15 cellular contexts compared by ENCODE assay signal in the genomic region with DNA sequence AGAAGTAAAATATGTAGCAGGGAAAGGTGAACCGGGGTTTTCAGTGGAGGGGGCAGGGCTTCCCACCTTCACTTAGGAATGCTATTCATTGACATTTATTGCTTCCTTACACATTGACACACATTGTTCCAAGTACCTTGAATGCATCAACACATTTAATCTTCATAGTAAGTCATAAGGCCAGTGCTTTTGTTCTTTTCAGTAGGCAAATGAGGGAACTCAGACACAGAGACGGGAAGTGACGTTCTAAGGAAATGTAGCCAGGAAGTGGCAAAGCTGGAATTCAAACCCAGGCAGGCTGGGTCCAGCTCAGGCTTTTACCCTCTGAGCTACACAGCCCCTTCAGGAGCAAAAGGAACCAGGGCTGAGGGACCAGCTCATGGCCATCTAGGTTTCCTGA. TPM values are rescaled to one million over a fixed set of nuclear protein-coding genes. Genes with fewer than 3 reads are reported as not detected.
DNase-seq lines count a peak whose midpoint lies in the region; TF ChIP-seq lines count a peak whose summit lies in the region.
"Had no signal": no experiment of that assay in that cellular context is flagged by ENCODE, and none has a peak within 500 bp of the region (broad histone marks: within the 10 kb centered on the region; RNA-seq: fewer than 3 reads in every experiment).

No MANE protein-coding gene starts in this region.

- no peak overlapping the region for H3K4me3 Mint-ChIP-seq in osteocyte (ENCODE audit: unreplicated experiment)
- H3K4me3 Mint-ChIP-seq: CD4-positive, CD25-positive, alpha-beta regulatory T cell; H9 had no signal

- 85% methylated on average over 3 of the region's 3 CpGs for WGBS in smooth muscle cell (ENCODE audit: low lambda C conversion rate)
- WGBS in stomach, 5 donors: 68 to 86% (median 75%) methylated on average over 3 of the region's 3 CpGs

- peaks cover 40% of the 10 kb centered on the region for H3K27me3 Mint-ChIP-seq in osteocyte (ENCODE audit: unreplicated experiment)

- no peak overlapping the region for H3K4me3 ChIP-seq in Karpas-422 (ENCODE audit: low read length)
- no peak overlapping the region for H3K4me3 ChIP-seq in smooth muscle cell
- H3K4me3 ChIP-seq in stomach: no peak overlapping the region
- H3K4me3 ChIP-seq: BLaER1 treated with 17β-estradiol and CSF1 and Interleukin-3, amounts not matched to agents 10 nM and 100 nM had no signal

- TF ChIP-seq CTCF in smooth muscle cell (IDR thresholded peaks at IDR 0.05; ENCODE audit: borderline replicate concordance, insufficient read depth, poor library complexity, severe bottlenecking) (no peak), osteocyte (IDR thresholded peaks at IDR 0.05) (no peak), stomach (IDR thresholded peaks at IDR 0.05) (no peak)

- no peak overlapping the region for H3K27ac ChIP-seq in Karpas-422 (ENCODE audit: low read length)
- peak overlapping the region; percentile 56 for H3K27ac ChIP-seq in smooth muscle cell (ENCODE audit: low read depth)
- no peak overlapping the region for H3K27ac ChIP-seq in stomach

- H3K9me3 ChIP-seq in Karpas-422 (ENCODE audit: low read length): no peaks in the 10 kb centered on the region
- H3K9me3 ChIP-seq in smooth muscle cell (replicated peaks; ENCODE audit: low read depth): no peaks in the 10 kb centered on the region
- H3K9me3 ChIP-seq in stomach: no peaks in the 10 kb centered on the region
- H3K9me3 ChIP-seq: BLaER1 treated with 17β-estradiol and CSF1 and Interleukin-3, amounts not matched to agents 10 nM and 100 nM had no signal

- TF ChIP-seq POLR2A in stomach (IDR thresholded peaks at IDR 0.05): no peak

- intact Hi-C loops in stomach (cut with DNase I; ENCODE audit: low total_unique reads): no loop called here

- DNase-seq in Karpas-422 (no peak), dermis blood vessel endothelial cell (peak; percentile 63), glomerular endothelial cell (ENCODE audit: extremely low read depth, low read depth, low spot score) (peak; percentile 80), smooth muscle cell (lab: John Stamatoyannopoulos, UW; ENCODE audit: unreplicated experiment) (no peak), osteocyte (ENCODE audit: extremely low spot score, unreplicated experiment) (no peak), stomach (no peak), GOT3 (lab: John Stamatoyannopoulos, UW) (no peak)
- DNase-seq: ACHN; CD4-positive, CD25-positive, alpha-beta regulatory T cell; DMS53; H9 had no signal

- peak overlapping the region; percentile 27; the same call in 1 of the 2 replicates for H2AFZ ChIP-seq in Karpas-422 (ENCODE audit: low read length)
- H2AFZ ChIP-seq in smooth muscle cell (ENCODE audit: low read depth): no peak overlapping the region

- H3K79me2 ChIP-seq in Karpas-422 (ENCODE audit: low read length) (no peaks in the 10 kb centered on the region), smooth muscle cell (ENCODE audit: low read depth) (no peaks in the 10 kb centered on the region)

- H3K4me2 ChIP-seq in Karpas-422 (ENCODE audit: low read depth, low read length, poor library complexity, severe bottlenecking) (no peak overlapping the region), smooth muscle cell (peak overlapping the region; percentile 13)

- H3K9ac ChIP-seq in Karpas-422 (ENCODE audit: low read length): no peak overlapping the region
- no peak overlapping the region for H3K9ac ChIP-seq in smooth muscle cell (ENCODE audit: low read depth)
- H3K9ac ChIP-seq: BLaER1 treated with 17β-estradiol and CSF1 and Interleukin-3, amounts not matched to agents 10 nM and 100 nM had no signal

- H4K20me1 ChIP-seq in Karpas-422 (ENCODE audit: insufficient read depth, low read depth, low read length): no peaks in the 10 kb centered on the region
- no peaks in the 10 kb centered on the region for H4K20me1 ChIP-seq in smooth muscle cell (ENCODE audit: low read depth)
- H4K20me1 ChIP-seq: BLaER1 treated with 17β-estradiol and CSF1 and Interleukin-3, amounts not matched to agents 10 nM and 100 nM had no signal

- no peaks in the 10 kb centered on the region for H3K4me1 Mint-ChIP-seq in osteocyte (ENCODE audit: unreplicated experiment)
- H3K4me1 Mint-ChIP-seq: CD4-positive, CD25-positive, alpha-beta regulatory T cell; H9 had no signal

- H3K4me1 ChIP-seq in Karpas-422 (ENCODE audit: low read length): 0 out of 2 replicates have a peak, but pooled peaks cover 3% of the 10 kb centered on the region
- no peaks in the 10 kb centered on the region for H3K4me1 ChIP-seq in smooth muscle cell (ENCODE audit: low read depth)
- no peaks in the 10 kb centered on the region for H3K4me1 ChIP-seq in stomach

- H3F3A ChIP-seq in smooth muscle cell (ENCODE audit: low read depth): peaks cover 5% of the 10 kb centered on the region

- TF ChIP-seq EP300 in stomach (IDR thresholded peaks at IDR 0.05): no peak

- H3K27me3 ChIP-seq in Karpas-422 (ENCODE audit: low read length): no peaks in the 10 kb centered on the region
- peaks cover 2% of the 10 kb centered on the region for H3K27me3 ChIP-seq in smooth muscle cell (ENCODE audit: low read depth)
- no peaks in the 10 kb centered on the region for H3K27me3 ChIP-seq in stomach
- H3K27me3 ChIP-seq: BLaER1 treated with 17β-estradiol and CSF1 and Interleukin-3, amounts not matched to agents 10 nM and 100 nM had no signal

- H3K36me3 ChIP-seq in Karpas-422 (ENCODE audit: insufficient read depth, low read length) (no peaks in the 10 kb centered on the region), smooth muscle cell (ENCODE audit: low read depth) (no peaks in the 10 kb centered on the region), stomach (no peaks in the 10 kb centered on the region)
- H3K36me3 ChIP-seq: BLaER1 treated with 17β-estradiol and CSF1 and Interleukin-3, amounts not matched to agents 10 nM and 100 nM had no signal

- no peaks in the 10 kb centered on the region for H3K9me3 Mint-ChIP-seq in osteocyte (ENCODE audit: unreplicated experiment)
- H3K9me3 Mint-ChIP-seq: H9 had no signal

- 0 out of 2 replicates have a peak, but pooled peaks cover 6% of the 10 kb centered on the region for H3K9me2 ChIP-seq in Karpas-422 (replicated peaks; ENCODE audit: insufficient read depth, low read length)

- no peak overlapping the region for H3K27ac Mint-ChIP-seq in osteocyte (ENCODE audit: unreplicated experiment)
- H3K27ac Mint-ChIP-seq: CD4-positive, CD25-positive, alpha-beta regulatory T cell had no signal

- no peaks in the 10 kb centered on the region for H3K36me3 Mint-ChIP-seq in osteocyte (ENCODE audit: unreplicated experiment)
- H3K36me3 Mint-ChIP-seq: CD4-positive, CD25-positive, alpha-beta regulatory T cell had no signal

RNA-seq across cellular contexts. Expression of a gene that starts 20.7 kb away (rescaled TPM):
- not detected in 2 replicates for total RNA-seq in Karpas-422 (2014; rRNA removed; shearing (Covaris generic); ENCODE audit: low replicate concordance)
- not detected in 2 replicates for total RNA-seq in dermis blood vessel endothelial cell
- not detected in 2 replicates for total RNA-seq in glomerular endothelial cell
- total RNA-seq in smooth muscle cell: 0.22 TPM in 1 of 2 replicates, not detected in the other
- not detected in 2 replicates for polyA plus RNA-seq in smooth muscle cell
- total RNA-seq in osteocyte: not detected in 2 replicates
- under 1 TPM in 1 of 5 donors, not detected in 4; 0.37 TPM for total RNA-seq in stomach
- not detected for polyA plus RNA-seq in stomach
- total RNA-seq: A172, Daoy, H9, HT-29 had no signal
- polyA plus RNA-seq: CD4-positive, CD25-positive, alpha-beta regulatory T cell had no signal

Comparison
In these comparisons a context has a peak if more than half of its experiments do, and no peak if none do; other contexts are left out.
1. DNase-seq: peak in dermis blood vessel endothelial cell (single experiment) and glomerular endothelial cell (single experiment); none in Karpas-422 (single experiment), smooth muscle cell (single experiment), osteocyte (single experiment), stomach (single experiment) and GOT3 (single experiment).